1 cellular context compared by ENCODE assay signal in genomic region chr3:23826382-23827061, GRCh38.
TF ChIP-seq lines count a peak whose summit lies in the region.

No MANE protein-coding gene starts in this region.

TF ChIP-seq in HEK293, 187 proteins besides CTCF, POLR2A, EP300 and RAD21 (continued from another document and continues in another):
- TF ChIP-seq AEBP2 (tag by site-specific recombination; IDR thresholded peaks at IDR 0.05; ENCODE audit: borderline replicate concordance), result no peak
- TF ChIP-seq ZSCAN5A (tag by site-specific recombination; IDR thresholded peaks at IDR 0.05), result no peak
- no peak for TF ChIP-seq ZNF146 (tag by site-specific recombination; IDR thresholded peaks at IDR 0.05)
- no peak for TF ChIP-seq ZSCAN30 (tag by site-specific recombination; IDR thresholded peaks at IDR 0.05)
- TF ChIP-seq HOXD13 (CRISPR knock-in tag; IDR thresholded peaks at IDR 0.05; ENCODE audit: borderline replicate concordance), result no peak
- no peak for TF ChIP-seq ZNF302 (tag by site-specific recombination; IDR thresholded peaks at IDR 0.05; ENCODE audit: low read depth)
- TF ChIP-seq ZFP37 (tag by site-specific recombination; IDR thresholded peaks at IDR 0.05), result no peak
- no peak for TF ChIP-seq ZNF585B (tag by site-specific recombination; IDR thresholded peaks at IDR 0.05)
- no peak for TF ChIP-seq REPIN1 (tag by site-specific recombination; IDR thresholded peaks at IDR 0.05; ENCODE audit: low read depth)
- TF ChIP-seq ZNF580 (tag by site-specific recombination; IDR thresholded peaks at IDR 0.05), result peak; percentile 17; the same call in 1 of the 2 replicates
- TF ChIP-seq ZNF211 (tag by site-specific recombination; IDR thresholded peaks at IDR 0.05; ENCODE audit: low read depth), result no peak
- TF ChIP-seq ZNF18 (tag by site-specific recombination; IDR thresholded peaks at IDR 0.05), result peak; percentile 85
- TF ChIP-seq ZNF518A (tag by site-specific recombination; conservative IDR thresholded peaks at IDR 0.05; ENCODE audit: low read depth), result 0 out of 2 replicates have a peak, but pooled peaks have one; percentile 13
- no peak for TF ChIP-seq GLI4 (tag by site-specific recombination; IDR thresholded peaks at IDR 0.05)
- no peak for TF ChIP-seq BCL6B (tag by site-specific recombination; IDR thresholded peaks at IDR 0.05)
- peak; percentile 77 for TF ChIP-seq ZXDB (tag by site-specific recombination; IDR thresholded peaks at IDR 0.05)
- TF ChIP-seq, protein P1, sequence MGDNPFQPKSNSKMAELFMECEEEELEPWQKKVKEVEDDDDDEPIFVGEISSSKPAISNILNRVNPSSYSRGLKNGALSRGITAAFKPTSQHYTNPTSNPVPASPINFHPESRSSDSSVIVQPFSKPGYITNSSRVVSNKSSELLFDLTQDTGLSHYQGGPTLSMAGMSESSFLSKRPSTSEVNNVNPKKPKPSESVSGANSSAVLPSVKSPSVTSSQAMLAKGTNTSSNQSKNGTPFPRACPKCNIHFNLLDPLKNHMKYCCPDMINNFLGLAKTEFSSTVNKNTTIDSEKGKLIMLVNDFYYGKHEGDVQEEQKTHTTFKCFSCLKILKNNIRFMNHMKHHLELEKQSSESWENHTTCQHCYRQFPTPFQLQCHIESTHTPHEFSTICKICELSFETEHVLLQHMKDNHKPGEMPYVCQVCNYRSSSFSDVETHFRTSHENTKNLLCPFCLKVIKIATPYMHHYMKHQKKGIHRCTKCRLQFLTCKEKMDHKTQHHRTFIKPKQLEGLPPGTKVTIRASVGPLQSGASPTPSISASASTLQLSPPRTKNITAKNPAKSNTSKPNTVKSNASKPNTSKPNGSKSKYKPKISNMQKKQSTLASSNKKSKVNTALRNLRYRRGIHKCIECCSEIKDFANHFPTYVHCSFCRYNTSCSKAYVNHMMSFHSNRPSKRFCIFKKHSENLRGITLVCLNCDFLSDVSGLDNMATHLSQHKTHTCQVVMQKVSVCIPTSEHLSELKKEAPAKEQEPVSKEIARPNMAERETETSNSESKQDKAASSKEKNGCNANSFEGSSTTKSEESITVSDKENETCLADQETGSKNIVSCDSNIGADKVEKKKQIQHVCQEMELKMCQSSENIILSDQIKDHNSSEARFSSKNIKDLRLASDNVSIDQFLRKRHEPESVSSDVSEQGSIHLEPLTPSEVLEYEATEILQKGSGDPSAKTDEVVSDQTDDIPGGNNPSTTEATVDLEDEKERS (tag by site-specific recombination; IDR thresholded peaks at IDR 0.05), result no peak
- TF ChIP-seq SCRT2 (tag by site-specific recombination; IDR thresholded peaks at IDR 0.05), result no peak
- no peak for TF ChIP-seq ZNF707 (tag by site-specific recombination; IDR thresholded peaks at IDR 0.05)
- peak; percentile 70 for TF ChIP-seq ZNF600 (tag by site-specific recombination; IDR thresholded peaks at IDR 0.05)
- TF ChIP-seq, protein P2, sequence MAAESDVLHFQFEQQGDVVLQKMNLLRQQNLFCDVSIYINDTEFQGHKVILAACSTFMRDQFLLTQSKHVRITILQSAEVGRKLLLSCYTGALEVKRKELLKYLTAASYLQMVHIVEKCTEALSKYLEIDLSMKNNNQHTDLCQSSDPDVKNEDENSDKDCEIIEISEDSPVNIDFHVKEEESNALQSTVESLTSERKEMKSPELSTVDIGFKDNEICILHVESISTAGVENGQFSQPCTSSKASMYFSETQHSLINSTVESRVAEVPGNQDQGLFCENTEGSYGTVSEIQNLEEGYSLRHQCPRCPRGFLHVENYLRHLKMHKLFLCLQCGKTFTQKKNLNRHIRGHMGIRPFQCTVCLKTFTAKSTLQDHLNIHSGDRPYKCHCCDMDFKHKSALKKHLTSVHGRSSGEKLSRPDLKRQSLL (tag by site-specific recombination; IDR thresholded peaks at IDR 0.05), result no peak
- no peak for TF ChIP-seq ZNF571 (tag by site-specific recombination; IDR thresholded peaks at IDR 0.05)
- TF ChIP-seq, protein P3, sequence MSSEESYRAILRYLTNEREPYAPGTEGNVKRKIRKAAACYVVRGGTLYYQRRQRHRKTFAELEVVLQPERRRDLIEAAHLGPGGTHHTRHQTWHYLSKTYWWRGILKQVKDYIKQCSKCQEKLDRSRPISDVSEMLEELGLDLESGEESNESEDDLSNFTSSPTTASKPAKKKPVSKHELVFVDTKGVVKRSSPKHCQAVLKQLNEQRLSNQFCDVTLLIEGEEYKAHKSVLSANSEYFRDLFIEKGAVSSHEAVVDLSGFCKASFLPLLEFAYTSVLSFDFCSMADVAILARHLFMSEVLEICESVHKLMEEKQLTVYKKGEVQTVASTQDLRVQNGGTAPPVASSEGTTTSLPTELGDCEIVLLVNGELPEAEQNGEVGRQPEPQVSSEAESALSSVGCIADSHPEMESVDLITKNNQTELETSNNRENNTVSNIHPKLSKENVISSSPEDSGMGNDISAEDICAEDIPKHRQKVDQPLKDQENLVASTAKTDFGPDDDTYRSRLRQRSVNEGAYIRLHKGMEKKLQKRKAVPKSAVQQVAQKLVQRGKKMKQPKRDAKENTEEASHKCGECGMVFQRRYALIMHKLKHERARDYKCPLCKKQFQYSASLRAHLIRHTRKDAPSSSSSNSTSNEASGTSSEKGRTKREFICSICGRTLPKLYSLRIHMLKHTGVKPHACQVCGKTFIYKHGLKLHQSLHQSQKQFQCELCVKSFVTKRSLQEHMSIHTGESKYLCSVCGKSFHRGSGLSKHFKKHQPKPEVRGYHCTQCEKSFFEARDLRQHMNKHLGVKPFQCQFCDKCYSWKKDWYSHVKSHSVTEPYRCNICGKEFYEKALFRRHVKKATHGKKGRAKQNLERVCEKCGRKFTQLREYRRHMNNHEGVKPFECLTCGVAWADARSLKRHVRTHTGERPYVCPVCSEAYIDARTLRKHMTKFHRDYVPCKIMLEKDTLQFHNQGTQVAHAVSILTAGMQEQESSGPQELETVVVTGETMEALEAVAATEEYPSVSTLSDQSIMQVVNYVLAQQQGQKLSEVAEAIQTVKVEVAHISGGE (tag by site-specific recombination; conservative IDR thresholded peaks at IDR 0.05; ENCODE audit: low read depth), result peak; percentile 42; the same call in 1 of the 2 replicates
- TF ChIP-seq ZNF214 (tag by site-specific recombination; IDR thresholded peaks at IDR 0.05; ENCODE audit: borderline replicate concordance), result no peak
- no peak for TF ChIP-seq PRDM1 (tag by site-specific recombination; IDR thresholded peaks at IDR 0.05)
- TF ChIP-seq PRDM6 (tag by site-specific recombination; IDR thresholded peaks at IDR 0.05), result peak; percentile 85
- TF ChIP-seq ZSCAN4 (tag by site-specific recombination; IDR thresholded peaks at IDR 0.05), result no peak
- TF ChIP-seq ZNF529 (tag by site-specific recombination; IDR thresholded peaks at IDR 0.05; ENCODE audit: insufficient replicate concordance), result no peak
- TF ChIP-seq ZNF843 (tag by site-specific recombination; IDR thresholded peaks at IDR 0.05), result peak; percentile 82; the same call in 1 of the 2 replicates
- TF ChIP-seq ZNF701 (tag by site-specific recombination; IDR thresholded peaks at IDR 0.05), result no peak
- no peak for TF ChIP-seq ZNF274 (IDR thresholded peaks at IDR 0.05; ENCODE audit: low read length)
- no peak for TF ChIP-seq ZNF274 (tag by site-specific recombination; IDR thresholded peaks at IDR 0.05; ENCODE audit: borderline replicate concordance)
- TF ChIP-seq ZNF157 (tag by site-specific recombination; IDR thresholded peaks at IDR 0.05), result no peak
- no peak for TF ChIP-seq ZNF239 (tag by site-specific recombination; IDR thresholded peaks at IDR 0.05)
- TF ChIP-seq SALL2 (tag by site-specific recombination; IDR thresholded peaks at IDR 0.05; ENCODE audit: borderline replicate concordance), result no peak
